ENCODE assay signal across 11 cellular contexts in genomic region chr2:28338046-28338753, GRCh38. TPM values are rescaled to one million over a fixed set of nuclear protein-coding genes. Genes with fewer than 3 reads are reported as not detected.
DNase-seq lines count a peak whose midpoint lies in the region; ATAC-seq, FAIRE-seq and TF ChIP-seq lines count a peak whose summit lies in the region.
"Had no signal": no experiment of that assay in that cellular context is flagged by ENCODE, and none has a peak within 500 bp of the region (broad histone marks: within the 10 kb centered on the region; RNA-seq: fewer than 3 reads in every experiment).

No MANE protein-coding gene starts in this region.

- peaks cover 10% of the 10 kb centered on the region for H3K4me1 ChIP-seq in foreskin keratinocyte

- H3K27me3 Mint-ChIP-seq in T-helper 17 cell = no peaks in the 10 kb centered on the region
- H3K27me3 Mint-ChIP-seq in progenitor cell of endocrine pancreas = peaks cover 4% of the 10 kb centered on the region

- peak overlapping the region; percentile 75 for H3K27ac Mint-ChIP-seq in T-helper 17 cell
- H3K27ac Mint-ChIP-seq in progenitor cell of endocrine pancreas = peak overlapping the region; percentile 76

- FAIRE-seq in frontal cortex (lab: Jason Lieb, UNC) (no peak), D721Med (lab: Jason Lieb, UNC) (no peak)

- no peaks in the 10 kb centered on the region for H3K9me3 ChIP-seq in T-helper 17 cell (ENCODE audit: control insufficient read depth, low read length, poor library complexity, severe bottlenecking)

- H3K27me3 ChIP-seq in foreskin keratinocyte = no peaks in the 10 kb centered on the region
- H3K27me3 ChIP-seq: dorsolateral prefrontal cortex had no signal

- H3K9me3 Mint-ChIP-seq in progenitor cell of endocrine pancreas (ENCODE audit: low read depth) = no peaks in the 10 kb centered on the region

- H3K4me1 Mint-ChIP-seq in T-helper 17 cell = peaks cover 14% of the 10 kb centered on the region
- H3K4me1 Mint-ChIP-seq in progenitor cell of endocrine pancreas (ENCODE audit: low read depth) = peaks cover 16% of the 10 kb centered on the region

- DNase-seq in AG09319 (ENCODE audit: extremely low read depth, low read depth) (peak; percentile 93), T-helper 17 cell (no peak), foreskin keratinocyte (no peak), progenitor cell of endocrine pancreas (ENCODE audit: low spot score, unreplicated experiment) (no peak), frontal cortex (ENCODE audit: low spot score in 2 of 2) (no peak), SIG-M5 (lab: John Stamatoyannopoulos, UW) (no peak), D721Med (ENCODE audit: insufficient read length, low spot score) (no peak), COLO829 (ENCODE audit: low spot score) (no peak)
- DNase-seq: MV-4-11; stimulated activated CD4-positive, alpha-beta T cell treated with anti-CD3 and anti-CD28 coated beads, Interleukin-15, amount 100 ng/mL, for 24 hours had no signal

- no peak overlapping the region for H3K4me3 Mint-ChIP-seq in T-helper 17 cell
- H3K4me3 Mint-ChIP-seq in progenitor cell of endocrine pancreas (ENCODE audit: low read depth) = no peak overlapping the region

- no peak for ATAC-seq in T-helper 17 cell
- peak; percentile 72 for ATAC-seq in foreskin keratinocyte

- no peak overlapping the region for H3K27ac ChIP-seq in foreskin keratinocyte

- TF ChIP-seq CTCF in AG09319 (IDR thresholded peaks at IDR 0.05; ENCODE audit: low read depth, low read length) (no peak; the same call in 1 of the 2 replicates), foreskin keratinocyte (conservative IDR thresholded peaks at IDR 0.05) (no peak), progenitor cell of endocrine pancreas (IDR thresholded peaks at IDR 0.05; ENCODE audit: unreplicated experiment) (no peak), D721Med (IDR thresholded peaks at IDR 0.05; ENCODE audit: insufficient read depth, missing control alignments) (no peak)

- peaks cover 4% of the 10 kb centered on the region for H3K36me3 Mint-ChIP-seq in T-helper 17 cell (ENCODE audit: low read depth)
- H3K36me3 Mint-ChIP-seq in progenitor cell of endocrine pancreas (ENCODE audit: insufficient read depth) = peaks cover 2% of the 10 kb centered on the region

RNA-seq across cellular contexts. Expression of gene FOSL2, which starts 54.5 kb away (rescaled TPM):
- total RNA-seq in T-helper 17 cell = 100 to 1,000 TPM; 114 to 153 TPM
- 35.6 and 38.5 TPM in 2 replicates for total RNA-seq in foreskin keratinocyte
- polyA plus RNA-seq in foreskin keratinocyte = 13.6 and 16.9 TPM in 2 replicates
- 38.4 and 42.5 TPM in 2 replicates for total RNA-seq in progenitor cell of endocrine pancreas
- 20.0 TPM for total RNA-seq in frontal cortex
